Comparison of ENCODE assay signal across 15 cellular contexts in the genomic region with DNA sequence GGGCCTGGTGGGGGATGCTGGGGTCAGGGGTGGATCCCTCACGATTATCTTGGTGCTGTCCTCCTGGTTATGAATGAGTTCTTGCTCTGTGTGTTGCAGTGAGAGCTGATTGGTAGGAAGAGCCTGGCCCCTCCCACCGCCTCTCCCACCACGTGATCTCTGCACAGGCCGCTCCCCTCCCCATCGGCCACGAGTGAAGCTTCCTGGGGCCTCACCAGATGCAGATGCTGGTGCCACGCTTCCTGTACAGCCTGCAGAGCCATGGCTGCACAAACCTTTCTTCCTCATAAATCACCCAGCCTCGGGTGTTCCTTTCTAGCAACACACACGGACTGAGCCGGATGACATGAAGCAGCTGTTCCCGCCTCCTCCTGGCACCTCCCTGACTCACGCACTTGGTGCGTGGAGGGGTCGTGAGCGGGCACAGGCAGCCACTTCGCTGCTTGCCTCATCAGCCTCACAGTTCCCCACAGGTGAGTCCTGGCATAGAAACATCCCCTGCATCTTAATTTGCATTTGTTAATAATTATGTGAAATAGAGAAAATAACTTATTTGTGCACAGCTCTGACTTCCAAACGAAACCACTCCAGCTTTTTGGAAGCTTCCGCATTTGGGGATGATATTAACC.
DNase-seq lines count a peak whose midpoint lies in the region; ATAC-seq, FAIRE-seq and TF ChIP-seq lines count a peak whose summit lies in the region.
"Had no signal": no experiment of that assay in that cellular context is flagged by ENCODE, and none has a peak within 500 bp of the region (broad histone marks: within the 10 kb centered on the region; RNA-seq: fewer than 3 reads in every experiment).

No MANE protein-coding gene starts in this region.

- POLR2A ChIA-PET in activated CD4-positive, alpha-beta T cell treated with anti-CD3 and anti-CD28 coated beads, Interleukin-2, amount 10 ng/mL, durations not matched to agents 7 days and 5 days (lab: Charles Lee), result no interaction called here

- TF ChIP-seq CTCF in D721Med (IDR thresholded peaks at IDR 0.05; ENCODE audit: insufficient read depth, missing control alignments), result no peak

- DNase-seq in Caki2 (ENCODE audit: low read depth) (peak; percentile 29), H4 (ENCODE audit: low spot score) (peak; percentile 11), NCI-H2029 treated with DMSO at 0.1 percent for 48 hours (lab: John Stamatoyannopoulos, UW) (peak; percentile 59), iPS-NIHi11 (ENCODE audit: low spot score) (peak; percentile 52), D721Med (ENCODE audit: insufficient read length, low spot score) (no peak)
- no peak for DNase-seq in activated CD4-positive, alpha-beta T cell treated with anti-CD3 and anti-CD28 coated beads, Interleukin-2, amount 10 ng/mL, durations not matched to agents 7 days and 5 days
- DNase-seq: activated CD4-positive, alpha-beta memory T cell treated with anti-CD3 and anti-CD28 coated beads, Interleukin-2, amount 10 ng/mL, durations not matched to agents 7 days and 5 days; DMS79 treated with DMSO at 0.1 percent for 48 hours; NCI-H1417 treated with DMSO at 0.1 percent for 48 hours; NCI-H774; Right ventricle myocardium superior; thyroid gland had no signal

- no peak for FAIRE-seq in D721Med (lab: Jason Lieb, UNC)
- FAIRE-seq: endothelial cell of umbilical vein had no signal

- H3K4me1 Mint-ChIP-seq in activated CD4-positive, alpha-beta T cell treated with anti-CD3 and anti-CD28 coated beads, Interleukin-2, amount 10 ng/mL, durations not matched to agents 7 days and 5 days, result no peaks in the 10 kb centered on the region
- H3K4me1 Mint-ChIP-seq: activated CD4-positive, alpha-beta memory T cell treated with anti-CD3 and anti-CD28 coated beads, Interleukin-2, amount 10 ng/mL, durations not matched to agents 7 days and 5 days had no signal

- ATAC-seq in GM19351 (IDR thresholded peaks at IDR 0.05; ENCODE audit: unreplicated experiment) (no peak), HG03378 (IDR thresholded peaks at IDR 0.05; ENCODE audit: unreplicated experiment) (no peak)

- CTCF ChIA-PET in activated CD4-positive, alpha-beta T cell treated with anti-CD3 and anti-CD28 coated beads, Interleukin-2, amount 10 ng/mL, durations not matched to agents 7 days and 5 days (lab: Charles Lee), result interaction anchor here (0.8 kb wide), 1 partner anchor 13 kb away, joined by 3 read pairs; no protein-coding TSS in a partner anchor

- H3K27ac Mint-ChIP-seq in activated CD4-positive, alpha-beta T cell treated with anti-CD3 and anti-CD28 coated beads, Interleukin-2, amount 10 ng/mL, durations not matched to agents 7 days and 5 days, result no peak overlapping the region
- H3K27ac Mint-ChIP-seq: activated CD4-positive, alpha-beta memory T cell treated with anti-CD3 and anti-CD28 coated beads, Interleukin-2, amount 10 ng/mL, durations not matched to agents 7 days and 5 days had no signal

- no peaks in the 10 kb centered on the region for H3K27me3 Mint-ChIP-seq in activated CD4-positive, alpha-beta T cell treated with anti-CD3 and anti-CD28 coated beads, Interleukin-2, amount 10 ng/mL, durations not matched to agents 7 days and 5 days
- H3K27me3 Mint-ChIP-seq: activated CD4-positive, alpha-beta memory T cell treated with anti-CD3 and anti-CD28 coated beads, Interleukin-2, amount 10 ng/mL, durations not matched to agents 7 days and 5 days had no signal

- H3K36me3 Mint-ChIP-seq in activated CD4-positive, alpha-beta T cell treated with anti-CD3 and anti-CD28 coated beads, Interleukin-2, amount 10 ng/mL, durations not matched to agents 7 days and 5 days (ENCODE audit: low read depth), result no peaks in the 10 kb centered on the region

- in situ Hi-C loops in Caki2 (cut with HindIII; ENCODE audit: low pct_unique_long_range_greater_than_20kb, low sequenced_read_pairs), result no loop called here

- H3K4me3 Mint-ChIP-seq in activated CD4-positive, alpha-beta T cell treated with anti-CD3 and anti-CD28 coated beads, Interleukin-2, amount 10 ng/mL, durations not matched to agents 7 days and 5 days, result no peak overlapping the region
- H3K4me3 Mint-ChIP-seq: activated CD4-positive, alpha-beta memory T cell treated with anti-CD3 and anti-CD28 coated beads, Interleukin-2, amount 10 ng/mL, durations not matched to agents 7 days and 5 days had no signal

- H3K9me3 Mint-ChIP-seq in activated CD4-positive, alpha-beta T cell treated with anti-CD3 and anti-CD28 coated beads, Interleukin-2, amount 10 ng/mL, durations not matched to agents 7 days and 5 days, result no peaks in the 10 kb centered on the region
- H3K9me3 Mint-ChIP-seq: activated CD4-positive, alpha-beta memory T cell treated with anti-CD3 and anti-CD28 coated beads, Interleukin-2, amount 10 ng/mL, durations not matched to agents 7 days and 5 days had no signal

Comparison
In these comparisons a context has a peak if more than half of its experiments do, and no peak if none do; other contexts are left out.
1. DNase-seq: peak in Caki2 (single experiment), H4 (single experiment), NCI-H2029 treated with DMSO at 0.1 percent for 48 hours (single experiment) and iPS-NIHi11 (single experiment); none in D721Med (single experiment) and activated CD4-positive, alpha-beta T cell treated with anti-CD3 and anti-CD28 coated beads, Interleukin-2, amount 10 ng/mL, durations not matched to agents 7 days and 5 days (single experiment).